Comparison of ENCODE assay signal across 8 cellular contexts in the genomic region with DNA sequence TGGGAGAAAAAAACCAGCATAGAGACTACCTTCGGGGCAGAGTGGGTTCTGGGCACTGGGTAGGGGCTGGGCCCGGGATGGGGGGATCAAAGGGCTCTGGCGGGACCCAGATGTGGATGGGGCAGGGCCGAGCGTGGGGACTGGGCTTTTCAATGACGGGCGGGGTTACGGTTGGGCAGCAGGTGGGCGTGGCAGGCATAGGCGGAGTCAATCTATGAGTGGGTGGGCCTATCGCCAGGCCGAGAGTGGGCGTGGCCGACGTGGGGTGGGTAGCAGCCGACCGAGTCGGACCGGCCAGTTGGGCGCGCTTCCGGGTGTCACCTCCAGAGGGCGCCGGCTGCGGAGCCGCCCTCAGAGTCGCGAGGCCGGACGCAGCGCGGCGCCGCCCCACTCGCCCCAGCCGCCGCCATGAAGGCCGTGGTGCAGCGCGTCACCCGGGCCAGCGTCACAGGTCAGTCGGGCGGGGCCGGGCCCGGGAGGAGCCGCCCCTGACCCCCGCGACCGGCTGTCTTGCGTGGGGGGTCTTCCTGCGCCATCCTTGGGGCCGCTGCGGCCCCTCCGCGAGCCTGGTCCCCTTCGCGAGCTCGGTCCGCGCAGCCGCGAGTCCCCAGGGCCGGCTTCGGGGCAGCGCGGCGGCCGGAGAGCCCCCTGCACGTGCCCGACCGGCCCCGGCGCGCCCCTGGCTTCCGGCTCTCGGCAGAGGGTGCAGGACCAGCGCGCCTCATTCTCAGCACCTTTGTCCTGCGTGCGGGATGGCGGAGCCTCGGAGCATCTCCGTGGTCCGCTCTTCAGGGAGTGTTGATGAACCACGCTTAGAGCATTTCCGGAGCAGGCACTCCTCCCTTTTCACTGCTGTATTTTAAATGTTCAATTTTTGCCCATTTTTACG. TPM values are rescaled to one million over a fixed set of nuclear protein-coding genes. Genes with fewer than 3 reads are reported as not detected.
A peak's percentile ranks its signal among the peaks of the same experiment; 100 is the strongest.
DNase-seq lines count a peak whose midpoint lies in the region; FAIRE-seq and TF ChIP-seq lines count a peak whose summit lies in the region.

A gene with protein sequence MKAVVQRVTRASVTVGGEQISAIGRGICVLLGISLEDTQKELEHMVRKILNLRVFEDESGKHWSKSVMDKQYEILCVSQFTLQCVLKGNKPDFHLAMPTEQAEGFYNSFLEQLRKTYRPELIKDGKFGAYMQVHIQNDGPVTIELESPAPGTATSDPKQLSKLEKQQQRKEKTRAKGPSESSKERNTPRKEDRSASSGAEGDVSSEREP (plus strand): TSS at position 390 of the 889 bp plus-strand sequence. CDS start 19 bp downstream, at position 409.

- H3K27me3 Mint-ChIP-seq in neural crest cell (ENCODE audit: low read depth), result no peaks in the 10 kb centered on the region

- peak; percentile 42 for FAIRE-seq in G401.6 (lab: Jason Lieb, UNC)
- peak; percentile 30 for FAIRE-seq in H54 (lab: Jason Lieb, UNC)

- no peaks in the 10 kb centered on the region for H3K27me3 ChIP-seq in stomach

- WGBS in stomach, 5 donors, result 0 to 1% (median 0%) methylated on average over 27 to 88 of the region's 88 CpGs

- peak within 1 kb of the TSS; percentile 70 to 99 (median 88) for H3K4me3 ChIP-seq in stomach

- H3K4me3 Mint-ChIP-seq in neural crest cell, result peak within 1 kb of the TSS; percentile 93

- peak within 1 kb of the TSS; percentile 64 to 87 (median 79) for H3K27ac ChIP-seq in stomach

- peaks cover 4 to 28% (median 17%) of the 10 kb centered on the region in 4 donors for H3K4me1 ChIP-seq in stomach

- H3K36me3 ChIP-seq in stomach, result no peaks in the 10 kb centered on the region

- intact Hi-C loops in stomach (cut with DNase I; ENCODE audit: low total_unique reads), result no loop called here

- H3K36me3 Mint-ChIP-seq in neural crest cell (ENCODE audit: low read depth), result peaks cover 2% of the 10 kb centered on the region

- peak within 1 kb of the TSS; percentile 91 for H3K27ac Mint-ChIP-seq in neural crest cell (ENCODE audit: unreplicated experiment)

- peak; percentile 85 for TF ChIP-seq CTCF in neural crest cell (conservative IDR thresholded peaks at IDR 0.05)
- TF ChIP-seq CTCF in stomach (IDR thresholded peaks at IDR 0.05), result peak in 4 of 7 experiments; percentile 15 to 74 (median 71)

- H3K9me3 Mint-ChIP-seq in neural crest cell, result peaks cover 2% of the 10 kb centered on the region

- TF ChIP-seq POLR2A in H54 (IDR thresholded peaks at IDR 0.05; ENCODE audit: low read depth, low read length) (peak; percentile 69), Raji (IDR thresholded peaks at IDR 0.05; ENCODE audit: insufficient read depth, low read depth, low read length) (peak; percentile 55), stomach (IDR thresholded peaks at IDR 0.05) (no peak)

- DNase-seq in H54 (ENCODE audit: insufficient read length, low spot score) (peak; percentile 90), LoVo (ENCODE audit: low spot score) (peak; percentile 87), fibroblast of the conjunctiva (ENCODE audit: low read depth) (peak; percentile 87), neural crest cell (ENCODE audit: low read depth, low spot score) (peak; percentile 97), stomach (peak; percentile 96)
- peak; percentile 95 for DNase-seq in activated effector memory CD4-positive, alpha-beta T cell treated with anti-CD3 and anti-CD28 coated beads, Interleukin-2, amount 50 U/mL, for 16 hours

- H3K4me1 Mint-ChIP-seq in neural crest cell, result peaks cover 27% of the 10 kb centered on the region

- no peak for TF ChIP-seq EP300 in stomach (IDR thresholded peaks at IDR 0.05)

- no peaks in the 10 kb centered on the region for H3K9me3 ChIP-seq in stomach

RNA-seq across cellular contexts. Expression of the gene that starts here (rescaled TPM):
- total RNA-seq in neural crest cell (68.2 and 73.4 TPM in 2 replicates), stomach (10 to 100 TPM in 3 of 5 donors, 1 to 10 TPM in 1, not detected in 1; 4.5 to 23.3 (median 13.8) TPM)
- 10 to 100 TPM; 15.7 to 30.4 (median 23.0) TPM for polyA plus RNA-seq in stomach

Comparison
In these comparisons a context has a peak if more than half of its experiments do, and no peak if none do; other contexts are left out.
1. Peak in every context shown above with its lines: DNase-seq, H3K4me3 ChIP-seq and H3K27ac ChIP-seq.
2. POLR2A ChIP-seq: peak in H54 (single experiment) and Raji (single experiment); none in stomach (0 of 4).